ENCODE assay signal across 34 cellular contexts in the genomic region with DNA sequence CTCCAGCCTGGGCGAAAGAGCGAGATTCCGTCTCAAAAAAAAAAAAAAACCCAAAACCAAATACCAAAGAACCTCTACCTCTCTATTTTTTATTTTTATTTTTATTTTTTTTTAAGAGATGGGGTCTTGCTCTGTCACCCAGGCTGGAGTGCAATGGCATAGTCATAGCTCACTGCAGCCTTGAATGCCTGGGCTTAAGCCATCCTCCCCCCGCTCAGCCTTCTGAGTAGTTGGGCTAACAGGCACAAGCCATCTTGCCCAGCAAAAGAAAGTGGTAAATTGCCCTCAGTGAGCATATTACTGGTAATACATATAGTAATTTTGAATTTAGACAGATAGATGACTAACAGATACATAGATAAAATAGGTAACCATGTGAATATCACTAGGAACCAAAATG.
"Had no signal": no experiment of that assay in that cellular context is flagged by ENCODE, and none has a peak within 500 bp of the region (broad histone marks: within the 10 kb centered on the region; RNA-seq: fewer than 3 reads in every experiment).

No MANE protein-coding gene starts in this region.

- H2AFZ ChIP-seq: PC-9 had no signal

- ATAC-seq: activated naive CD8-positive, alpha-beta T cell treated with anti-CD3 and anti-CD28 coated beads, Interleukin-2, amount 50 U/mL, for 24 hours; Right ventricle myocardium inferior; SK-N-SH treated with all-trans-retinoic acid at 6 μM for 48 hours had no signal

- H3K27ac ChIP-seq: brain microvascular endothelial cell, PC-9, VCaP had no signal

- H3K4me3 ChIP-seq: PC-9 had no signal

- H3K27me3 ChIP-seq: brain microvascular endothelial cell had no signal

- H3K4me2 ChIP-seq: PC-9 had no signal

- DNase-seq: activated B cell treated with CpG ODN at 0.5 μM for 24 hours; activated CD4-positive, alpha-beta memory T cell treated with anti-CD3 and anti-CD28 coated beads for 36 hours; activated CD4-positive, alpha-beta T cell treated with anti-CD3 and anti-CD28 coated beads for 4 hours; activated CD4-positive, alpha-beta T cell treated with anti-CD3 and anti-CD28 coated beads, Interleukin-2, amount 50 U/mL, for 1 hour; activated CD4-positive, CD25-positive, alpha-beta regulatory T cell treated with anti-CD3 and anti-CD28 coated beads, Interleukin-2, amount 50 U/mL, for 72 hours; activated CD8-positive, alpha-beta memory T cell treated with anti-CD3 and anti-CD28 coated beads, Interleukin-2, amount 50 U/mL, for 4 hours; activated effector memory CD4-positive, alpha-beta T cell treated with Interleukin-2 at 50 U/mL for 16 hours; activated naive CD4-positive, alpha-beta T cell treated with anti-CD3 and anti-CD28 coated beads, Interleukin-2, amount 10 ng/mL, durations not matched to agents 7 days and 5 days; activated naive CD8-positive, alpha-beta T cell treated with anti-CD3 and anti-CD28 coated beads, Interleukin-2, amount 50 U/mL, for 24 hours; activated T-cell treated with anti-CD3 and anti-CD28 coated beads for 4 hours; activated T-cell treated with anti-CD3 and anti-CD28 coated beads, Interleukin-2, amount 50 U/mL, for 48 hours; amniotic stem cell; aorta; brain microvascular endothelial cell; central memory CD4-positive, alpha-beta T cell; KG1; NCI-H1105; NCI-H1417 treated with DMSO at 0.1 percent for 48 hours; NCI-H187 treated with DMSO at 0.1 percent for 48 hours; NCI-H2081; NCI-H2171 treated with DMSO at 0.1 percent for 48 hours; NCI-H2227 treated with DMSO at 0.1 percent for 48 hours; NCI-H446; NCI-H510A treated with DMSO at 0.1 percent for 48 hours; NCI-H526 treated with DMSO at 0.1 percent for 48 hours; NCI-H774; NK-92 treated with Interleukin-12 subunit alpha and Interleukin-12 subunit beta, amount 100 ng/mL, for 24 hours; PC-9; T-helper 1 cell; T-helper 2 cell; T-helper 9 cell had no signal
